8 cellular contexts compared by ENCODE assay signal in genomic region chr2:8680931-8681760, GRCh38. TPM values are rescaled to one million over a fixed set of nuclear protein-coding genes. Genes with fewer than 3 reads are reported as not detected.
DNase-seq lines count a peak whose midpoint lies in the region; ATAC-seq and TF ChIP-seq lines count a peak whose summit lies in the region.

No MANE protein-coding gene starts in this region.

- no peaks in the 10 kb centered on the region for H4K20me1 ChIP-seq in SU-DHL-6 (ENCODE audit: low read depth, low read length)

- peaks cover 19% of the 10 kb centered on the region for H3K27me3 Mint-ChIP-seq in activated naive CD8-positive, alpha-beta T cell treated with anti-CD3 and anti-CD28 coated beads, Interleukin-2, amount 10 ng/mL, durations not matched to agents 7 days and 5 days

- H3K4me3 Mint-ChIP-seq in activated naive CD8-positive, alpha-beta T cell treated with anti-CD3 and anti-CD28 coated beads, Interleukin-2, amount 10 ng/mL, durations not matched to agents 7 days and 5 days: peak overlapping the region; percentile 99

- peak; percentile 14 for ATAC-seq in activated naive CD8-positive, alpha-beta T cell treated with anti-CD3 and anti-CD28 coated beads, Interleukin-2, amount 10 ng/mL, durations not matched to agents 7 days and 5 days (ENCODE audit: low read depth)
- no peak for ATAC-seq in heart right ventricle
- no peak for ATAC-seq in GM18870 (IDR thresholded peaks at IDR 0.05; ENCODE audit: unreplicated experiment)
- no peak for ATAC-seq in HG02588 (IDR thresholded peaks at IDR 0.05; ENCODE audit: unreplicated experiment)

- H3K27ac Mint-ChIP-seq in activated naive CD8-positive, alpha-beta T cell treated with anti-CD3 and anti-CD28 coated beads, Interleukin-2, amount 10 ng/mL, durations not matched to agents 7 days and 5 days: peak overlapping the region; percentile 90

- TF ChIP-seq CTCF in SU-DHL-6 (IDR thresholded peaks at IDR 0.05; ENCODE audit: insufficient read depth, low read length, poor library complexity, severe bottlenecking) (no peak), heart right ventricle (IDR thresholded peaks at IDR 0.05) (no peak), prostate gland (IDR thresholded peaks at IDR 0.05) (no peak)

- intact Hi-C loops in heart right ventricle (cut with DNase I) (loop anchor here in 9 of 10 donors (5.0 to 10.0 kb wide), 16 partner anchors 136 to 1586 kb away; no protein-coding TSS in a partner anchor), prostate gland (cut with DNase I) (loop anchor here (10.0 kb wide), 3 partner anchors 546 to 1566 kb away; no protein-coding TSS in a partner anchor)

- H3K9me3 Mint-ChIP-seq in activated naive CD8-positive, alpha-beta T cell treated with anti-CD3 and anti-CD28 coated beads, Interleukin-2, amount 10 ng/mL, durations not matched to agents 7 days and 5 days: no peaks in the 10 kb centered on the region

- H2AFZ ChIP-seq in SU-DHL-6 (ENCODE audit: low read depth, low read length, severe bottlenecking): peak overlapping the region; percentile 58

- no peaks in the 10 kb centered on the region; the same call in 1 of the 2 replicates for H3K79me2 ChIP-seq in SU-DHL-6 (ENCODE audit: insufficient read depth, low read length)

- H3K4me3 ChIP-seq in SU-DHL-6 (ENCODE audit: insufficient read depth, low read length, poor library complexity, severe bottlenecking) (peak overlapping the region; percentile 60), heart right ventricle (peak overlapping the region; percentile 31 to 73 (median 66)), prostate gland (peak overlapping the region; percentile 41 to 54)

- H3K27me3 ChIP-seq in SU-DHL-6 (ENCODE audit: low read length) (no peaks in the 10 kb centered on the region), heart right ventricle (peaks cover 0 to 21% (median 0%) of the 10 kb centered on the region in 7 donors), prostate gland (replicated peaks; ENCODE audit: insufficient read depth) (no peaks in the 10 kb centered on the region)

- DNase-seq in EL: peak; percentile 81
- DNase-seq in NCI-H1092 (lab: John Stamatoyannopoulos, UW): peak; percentile 6
- peak; percentile 77 for DNase-seq in activated naive CD8-positive, alpha-beta T cell treated with anti-CD3 and anti-CD28 coated beads, Interleukin-2, amount 10 ng/mL, durations not matched to agents 7 days and 5 days
- peak; percentile 48 to 59 for DNase-seq in heart right ventricle
- peak; percentile 52 for DNase-seq in prostate gland (ENCODE audit: low spot score)

- peak overlapping the region; percentile 42; the same call in 1 of the 2 replicates for H3K9ac ChIP-seq in SU-DHL-6 (ENCODE audit: low read length)

- no peaks in the 10 kb centered on the region for H3K36me3 ChIP-seq in SU-DHL-6 (ENCODE audit: low read length)
- peaks cover 0 to 7% (median 0%) of the 10 kb centered on the region in 9 donors for H3K36me3 ChIP-seq in heart right ventricle
- H3K36me3 ChIP-seq in prostate gland: no peaks in the 10 kb centered on the region

- peaks cover 22% of the 10 kb centered on the region for H3K36me3 Mint-ChIP-seq in activated naive CD8-positive, alpha-beta T cell treated with anti-CD3 and anti-CD28 coated beads, Interleukin-2, amount 10 ng/mL, durations not matched to agents 7 days and 5 days

- no peaks in the 10 kb centered on the region for H3K9me3 ChIP-seq in SU-DHL-6 (ENCODE audit: insufficient read depth, low read length)
- H3K9me3 ChIP-seq in heart right ventricle: no peaks in the 10 kb centered on the region
- no peaks in the 10 kb centered on the region for H3K9me3 ChIP-seq in prostate gland

- H3K9me2 ChIP-seq in SU-DHL-6 (replicated peaks; ENCODE audit: insufficient read depth, low read length): no peaks in the 10 kb centered on the region

- H3K27ac ChIP-seq in SU-DHL-6 (ENCODE audit: low read depth, low read length): peak overlapping the region; percentile 62
- H3K27ac ChIP-seq in heart right ventricle: peak overlapping the region; percentile 93 to 100 (median 99)
- peak overlapping the region; percentile 97 to 98 for H3K27ac ChIP-seq in prostate gland

- H3K4me1 ChIP-seq in heart right ventricle: peaks cover 0 to 62% (median 41%) of the 10 kb centered on the region in 9 donors
- H3K4me1 ChIP-seq in prostate gland (replicated peaks): peaks cover 5% of the 10 kb centered on the region

- H3K4me2 ChIP-seq in SU-DHL-6 (ENCODE audit: low read depth, low read length, poor library complexity, severe bottlenecking): peak overlapping the region; percentile 93

- POLR2A ChIA-PET in activated naive CD8-positive, alpha-beta T cell treated with anti-CD3 and anti-CD28 coated beads, Interleukin-2, amount 10 ng/mL, durations not matched to agents 7 days and 5 days (lab: Charles Lee): interaction anchor here (0.6 to 6.3 kb wide), 58 partner anchors 9 to 1816 kb away, joined by 3 to 122 read pairs (median 5); partner anchors contain the start of genes CMPK2, KIDINS220 and RSAD2

- 1% methylated on average over 28 to 29 of the region's 29 CpGs for WGBS in heart right ventricle, 2 donors
- under 1% methylated on average over 28 of the region's 29 CpGs for whole genome bisulfite sequencing in prostate gland

- H3K4me1 Mint-ChIP-seq in activated naive CD8-positive, alpha-beta T cell treated with anti-CD3 and anti-CD28 coated beads, Interleukin-2, amount 10 ng/mL, durations not matched to agents 7 days and 5 days: peaks cover 35% of the 10 kb centered on the region

- peak; percentile 3 for TF ChIP-seq POLR2A in prostate gland (IDR thresholded peaks at IDR 0.05)

- H3F3A ChIP-seq in SU-DHL-6 (ENCODE audit: insufficient read depth): peaks cover 27% of the 10 kb centered on the region

RNA-seq across cellular contexts. Expression of gene ID2, which starts 0.7 kb away (rescaled TPM):
- 100 to 1,000 TPM; 167 to 172 TPM for total RNA-seq in activated naive CD8-positive, alpha-beta T cell treated with anti-CD3 and anti-CD28 coated beads, Interleukin-2, amount 10 ng/mL, durations not matched to agents 7 days and 5 days
- total RNA-seq in heart right ventricle: 10 to 100 TPM; 20.8 to 49.7 (median 27.2) TPM
- polyA plus RNA-seq in heart right ventricle: 100 to 1,000 TPM in 1 of 2 donors, 10 to 100 TPM in 1; 70.3 to 113 TPM
- total RNA-seq in prostate gland: 100 to 1,000 TPM; 172 to 238 TPM

Comparison
In these comparisons a context has a peak if more than half of its experiments do, and no peak if none do; other contexts are left out.
1. DNase-seq: peak in every context shown above with its lines; median percentile 81 in EL; 77 in activated naive CD8-positive, alpha-beta T cell treated with anti-CD3 and anti-CD28 coated beads, Interleukin-2, amount 10 ng/mL, durations not matched to agents 7 days and 5 days; 54 in heart right ventricle; 52 in prostate gland; 6 in NCI-H1092.